ENCODE assay signal across 9 cellular contexts in genomic region chr3:72155391-72156064, GRCh38.
A peak's percentile ranks its signal among the peaks of the same experiment; 100 is the strongest.
DNase-seq lines count a peak whose midpoint lies in the region; ATAC-seq and TF ChIP-seq lines count a peak whose summit lies in the region.
"Had no signal": no experiment of that assay in that cellular context is flagged by ENCODE, and none has a peak within 500 bp of the region (broad histone marks: within the 10 kb centered on the region; RNA-seq: fewer than 3 reads in every experiment).

No MANE protein-coding gene starts in this region.

- TF ChIP-seq CTCF in HFFc6 (IDR thresholded peaks at IDR 0.05): no peak
- no peak for TF ChIP-seq CTCF in astrocyte of the spinal cord (IDR thresholded peaks at IDR 0.05; ENCODE audit: low read depth, low read length)

- DNase-seq in HFFc6: peak; percentile 97
- DNase-seq in astrocyte of the spinal cord (ENCODE audit: low read depth, low spot score): peak; percentile 93
- DNase-seq in kidney glomerular epithelial cell (lab: John Stamatoyannopoulos, UW): peak; percentile 67
- DNase-seq in stromal cell of bone marrow (ENCODE audit: low read depth): peak; percentile 98
- no peak for DNase-seq in NCI-H2029 (lab: John Stamatoyannopoulos, UW)
- DNase-seq in activated naive CD8-positive, alpha-beta T cell treated with anti-CD3 and anti-CD28 coated beads, Interleukin-2, amount 50 U/mL, for 24 hours: no peak

- in situ Hi-C loops in astrocyte of the spinal cord (cut with HindIII; ENCODE audit: low sequenced_read_pairs): no loop called here

- ATAC-seq in HG02642 (IDR thresholded peaks at IDR 0.05; ENCODE audit: poor library complexity, unreplicated experiment) (no peak), HG03520 (IDR thresholded peaks at IDR 0.05; ENCODE audit: unreplicated experiment) (no peak)
- ATAC-seq in activated naive CD8-positive, alpha-beta T cell treated with anti-CD3 and anti-CD28 coated beads, Interleukin-2, amount 50 U/mL, for 24 hours: no peak

- peak overlapping the region; percentile 85 for H3K27ac Mint-ChIP-seq in HFFc6
- H3K27ac Mint-ChIP-seq in activated naive CD8-positive, alpha-beta T cell treated with anti-CD3 and anti-CD28 coated beads, Interleukin-2, amount 50 U/mL, for 24 hours: no peak overlapping the region

- no peaks in the 10 kb centered on the region for H3K36me3 Mint-ChIP-seq in HFFc6 (ENCODE audit: low read depth)
- no peaks in the 10 kb centered on the region for H3K36me3 Mint-ChIP-seq in activated naive CD8-positive, alpha-beta T cell treated with anti-CD3 and anti-CD28 coated beads, Interleukin-2, amount 50 U/mL, for 24 hours (ENCODE audit: low read depth)

- H3K9me3 Mint-ChIP-seq in HFFc6: no peaks in the 10 kb centered on the region
- no peaks in the 10 kb centered on the region for H3K9me3 Mint-ChIP-seq in activated naive CD8-positive, alpha-beta T cell treated with anti-CD3 and anti-CD28 coated beads, Interleukin-2, amount 50 U/mL, for 24 hours

- H3K4me3 ChIP-seq in astrocyte of the spinal cord (ENCODE audit: low read depth, low read length): no peak overlapping the region
- H3K4me3 ChIP-seq: SK-N-MC had no signal

- peaks cover 3% of the 10 kb centered on the region for H3K27me3 Mint-ChIP-seq in HFFc6 (ENCODE audit: insufficient read depth)
- H3K27me3 Mint-ChIP-seq in activated naive CD8-positive, alpha-beta T cell treated with anti-CD3 and anti-CD28 coated beads, Interleukin-2, amount 50 U/mL, for 24 hours: peaks cover 2% of the 10 kb centered on the region

- peaks cover 35% of the 10 kb centered on the region for H3K4me1 Mint-ChIP-seq in HFFc6 (ENCODE audit: low read depth)
- peaks cover 8% of the 10 kb centered on the region for H3K4me1 Mint-ChIP-seq in activated naive CD8-positive, alpha-beta T cell treated with anti-CD3 and anti-CD28 coated beads, Interleukin-2, amount 50 U/mL, for 24 hours

- peak overlapping the region; percentile 66 for H3K4me3 Mint-ChIP-seq in HFFc6
- H3K4me3 Mint-ChIP-seq in activated naive CD8-positive, alpha-beta T cell treated with anti-CD3 and anti-CD28 coated beads, Interleukin-2, amount 50 U/mL, for 24 hours: no peak overlapping the region

Comparison
In these comparisons a context has a peak if more than half of its experiments do, and no peak if none do; other contexts are left out.
1. DNase-seq: peak in HFFc6 (single experiment), astrocyte of the spinal cord (single experiment), kidney glomerular epithelial cell (single experiment) and stromal cell of bone marrow (single experiment); none in NCI-H2029 (single experiment) and activated naive CD8-positive, alpha-beta T cell treated with anti-CD3 and anti-CD28 coated beads, Interleukin-2, amount 50 U/mL, for 24 hours (single experiment).